In genomic region chr1:22452401-22452963, GRCh38 we compare ENCODE assay signal across 8 cellular contexts. TPM values are rescaled to one million over a fixed set of nuclear protein-coding genes. Genes with fewer than 3 reads are reported as not detected.
A peak's percentile ranks its signal among the peaks of the same experiment; 100 is the strongest.
DNase-seq lines count a peak whose midpoint lies in the region; ATAC-seq and TF ChIP-seq lines count a peak whose summit lies in the region.

No MANE protein-coding gene starts in this region.

- BruUV-seq in A673 (replicated peaks; lab: Mats Ljungman, UMichigan) = no TSS peak

- peak overlapping the region; percentile 70 for H3K4me3 ChIP-seq in A673 (ENCODE audit: low read depth, low read length, poor library complexity, severe bottlenecking)
- peak overlapping the region; percentile 67 for H3K4me3 ChIP-seq in GM06990 (replicated peaks; ENCODE audit: low read depth, low read length)
- H3K4me3 ChIP-seq in astrocyte of the cerebellum (ENCODE audit: low read depth, low read length) = peak overlapping the region; percentile 92
- H3K4me3 ChIP-seq in retinal pigment epithelial cell (ENCODE audit: low read length) = peak overlapping the region; percentile 85

- TF ChIP-seq CTCF in A673 (conservative IDR thresholded peaks at IDR 0.05; ENCODE audit: low read depth, low read length) (no peak), GM06990 (IDR thresholded peaks at IDR 0.05; ENCODE audit: insufficient read depth, low read length, poor library complexity, severe bottlenecking) (peak; percentile 9), astrocyte of the cerebellum (IDR thresholded peaks at IDR 0.05; ENCODE audit: low read depth, low read length, missing control alignments) (no peak), retinal pigment epithelial cell (conservative IDR thresholded peaks at IDR 0.05; ENCODE audit: low read depth, low read length) (no peak)

- peak; percentile 39 for DNase-seq in A673 (ENCODE audit: low spot score)
- DNase-seq in GM06990 (ENCODE audit: extremely low read depth, insufficient read length) = no peak
- DNase-seq in NCI-H2227 treated with DMSO at 0.1 percent for 48 hours (lab: John Stamatoyannopoulos, UW) = peak; percentile 58
- no peak for DNase-seq in astrocyte of the cerebellum (ENCODE audit: low read depth)
- peak in 28 of 51 donors; percentile 9 to 90 (median 46) for DNase-seq in hypothalamus (lab: John Stamatoyannopoulos, UW)
- DNase-seq in retinal pigment epithelial cell (ENCODE audit: low read depth) = no peak

- H3K27me3 ChIP-seq in A673 (replicated peaks; ENCODE audit: insufficient read depth, low read depth, low read length, poor library complexity) = no peaks in the 10 kb centered on the region
- H3K27me3 ChIP-seq in GM06990 (replicated peaks; ENCODE audit: control insufficient read depth, insufficient read depth, low read length) = no peaks in the 10 kb centered on the region

- H3K36me3 ChIP-seq in A673 (ENCODE audit: insufficient read depth, low read length, poor library complexity, severe bottlenecking) (no peaks in the 10 kb centered on the region), GM06990 (ENCODE audit: control insufficient read depth, insufficient read depth, low read length) (no peaks in the 10 kb centered on the region)

- intact Hi-C loops in A673 (cut with micrococcal nuclease; ENCODE audit: unreplicated experiment) = no loop called here

- H3K4me1 ChIP-seq in A673 (ENCODE audit: insufficient read depth, low read length, poor library complexity, severe bottlenecking) = no peaks in the 10 kb centered on the region

- POLR2A ChIA-PET in A673 (lab: Charles Lee; ENCODE audit: low non-redundant PET) = no interaction called here

- CTCF ChIA-PET in A673 (lab: Charles Lee) = interaction anchor here (0.5 kb wide), 1 partner anchor 8 kb away, joined by 5 read pairs; no protein-coding TSS in a partner anchor

- in situ Hi-C loops in astrocyte of the cerebellum (cut with HindIII; ENCODE audit: low sequenced_read_pairs) = no loop called here

- ATAC-seq in HG02840 (IDR thresholded peaks at IDR 0.05; ENCODE audit: low FRiP score, unreplicated experiment) (peak; percentile 13), HG03039 (IDR thresholded peaks at IDR 0.05; ENCODE audit: unreplicated experiment) (no peak)

- H3K9me3 ChIP-seq in A673 (ENCODE audit: low read depth, low read length, poor library complexity, severe bottlenecking) = no peaks in the 10 kb centered on the region

- peak overlapping the region; percentile 80 for H3K27ac ChIP-seq in A673 (ENCODE audit: low read depth, low read length, poor library complexity, severe bottlenecking)

RNA-seq across cellular contexts. Expression of gene ZBTB40, which starts 0.8 kb away (rescaled TPM):
- 21.8 and 25.3 TPM in 2 replicates for total RNA-seq in A673 (2021)

Comparison
In these comparisons a context has a peak if more than half of its experiments do, and no peak if none do; other contexts are left out.
1. DNase-seq: peak in A673 (single experiment), NCI-H2227 treated with DMSO at 0.1 percent for 48 hours (single experiment) and hypothalamus (28 of 51); none in GM06990 (single experiment), astrocyte of the cerebellum (single experiment) and retinal pigment epithelial cell (single experiment).
2. Peak in every context shown above with its lines, with median percentiles within 50 percentile points of each other: H3K4me3 ChIP-seq.